28 cellular contexts compared by ENCODE assay signal in genomic region chr19:15589760-15590451, GRCh38. TPM values are rescaled to one million over a fixed set of nuclear protein-coding genes. Genes with fewer than 3 reads are reported as not detected.
"Had no signal": no experiment of that assay in that cellular context is flagged by ENCODE, and none has a peak within 500 bp of the region (broad histone marks: within the 10 kb centered on the region; RNA-seq: fewer than 3 reads in every experiment).

No MANE protein-coding gene starts in this region.

- H3K4me1 ChIP-seq: tibial artery, uterus had no signal

- H3K27me3 Mint-ChIP-seq: dendritic cell treated with granulocyte-macrophage colony-stimulating factor and Interleukin-4, amounts not matched to agents 40 ng/mL and 50 ng/mL, for 4 days had no signal

- H3K4me3 ChIP-seq: esophagus squamous epithelium, hepatocyte, mucosa of descending colon, spleen, tibial artery, upper lobe of left lung, uterus had no signal

- H3K4me3 Mint-ChIP-seq: dendritic cell treated with granulocyte-macrophage colony-stimulating factor and Interleukin-4, amounts not matched to agents 40 ng/mL and 50 ng/mL, for 4 days; effector memory CD8-positive, alpha-beta T cell; natural killer cell; neural crest cell; stimulated activated memory B cell treated with anti-CD40 and anti-IgM and Interleukin-4, amounts not matched to agents 10 μg/mL and 1 μg/mL and 100 μg/mL, for 72 hours; stimulated activated naive CD8-positive, alpha-beta T cell treated with anti-CD3 and anti-CD28 coated beads, Interleukin-15, Interleukin-2, amounts not matched to agents 100 ng/mL and 50 ng/mL, for 24 hours had no signal

- H2AFZ ChIP-seq: hepatocyte had no signal

- ATAC-seq: effector memory CD8-positive, alpha-beta T cell; left cardiac atrium; left ventricle myocardium superior; mucosa of descending colon; natural killer cell; sciatic nerve; stimulated activated memory B cell treated with anti-CD40 and anti-IgM and Interleukin-4, amounts not matched to agents 10 μg/mL and 1 μg/mL and 100 μg/mL, for 72 hours had no signal

- H3K27me3 ChIP-seq: hepatocyte, upper lobe of left lung had no signal

- FAIRE-seq: kidney had no signal

- H3K9me3 Mint-ChIP-seq: dendritic cell treated with granulocyte-macrophage colony-stimulating factor and Interleukin-4, amounts not matched to agents 40 ng/mL and 50 ng/mL, for 4 days; effector memory CD8-positive, alpha-beta T cell; natural killer cell had no signal

- H3K27ac ChIP-seq: epithelial cell of prostate, esophagus squamous epithelium, hepatocyte, tibial artery, upper lobe of left lung, uterus had no signal

- H3K27ac Mint-ChIP-seq: dendritic cell treated with granulocyte-macrophage colony-stimulating factor and Interleukin-4, amounts not matched to agents 40 ng/mL and 50 ng/mL, for 4 days; effector memory CD8-positive, alpha-beta T cell; natural killer cell; stimulated activated memory B cell treated with anti-CD40 and anti-IgM and Interleukin-4, amounts not matched to agents 10 μg/mL and 1 μg/mL and 100 μg/mL, for 72 hours; stimulated activated naive CD8-positive, alpha-beta T cell treated with anti-CD3 and anti-CD28 coated beads, Interleukin-15, Interleukin-2, amounts not matched to agents 100 ng/mL and 50 ng/mL, for 24 hours had no signal

- H3K4me2 ChIP-seq: hepatocyte had no signal

- H3K9me3 ChIP-seq: esophagus squamous epithelium, mucosa of descending colon, spleen, upper lobe of left lung, uterus had no signal

- DNase-seq: effector memory CD8-positive, alpha-beta T cell; esophagus squamous epithelium; foreskin fibroblast; head of caudate nucleus; kidney; left cardiac atrium; left ventricle myocardium superior; mucosa of descending colon; natural killer cell; spleen; stimulated activated CD4-positive, alpha-beta T cell treated with anti-CD3 and anti-CD28 coated beads, Interleukin-15, amount 100 ng/mL, for 24 hours; stimulated activated CD4-positive, alpha-beta T cell treated with anti-CD3 and anti-CD28 coated beads, Interleukin-1b, Interleukin-23, amount 100 ng/mL, for 48 hours; stimulated activated CD4-positive, alpha-beta T cell treated with anti-CD3 and anti-CD28 coated beads, Interleukin-4, amount 100 ng/mL, for 24 hours; tibial artery; uterus had no signal

- H3K36me3 ChIP-seq: esophagus squamous epithelium, spleen, tibial artery, upper lobe of left lung, uterus had no signal

- H3K36me3 Mint-ChIP-seq: natural killer cell; stimulated activated memory B cell treated with anti-CD40 and anti-IgM and Interleukin-4, amounts not matched to agents 10 μg/mL and 1 μg/mL and 100 μg/mL, for 72 hours had no signal

- H3K79me2 ChIP-seq: hepatocyte had no signal

- H3K4me1 Mint-ChIP-seq: neural crest cell had no signal

RNA-seq across cellular contexts. Expression of gene CYP4F8, which starts 25.1 kb away (rescaled TPM):
- total RNA-seq: esophagus squamous epithelium, hepatocyte, kidney, left cardiac atrium, left ventricle myocardium superior, lung microvascular endothelial cell, mucosa of descending colon, natural killer cell, neural crest cell, omental fat pad, pulmonary artery endothelial cell, sciatic nerve, skeletal muscle tissue, spleen, temporal lobe, upper lobe of left lung had no signal
- polyA plus RNA-seq: hepatocyte, spleen had no signal

RNA-seq across cellular contexts. Expression of gene CYP4F3, which starts 50.8 kb away (rescaled TPM):
- total RNA-seq: lung microvascular endothelial cell, neural crest cell had no signal
